Comparison of ENCODE assay signal across 8 cellular contexts in genomic region chr1:246506785-246507639, GRCh38. TPM values are rescaled to one million over a fixed set of nuclear protein-coding genes. Genes with fewer than 3 reads are reported as not detected.
DNase-seq lines count a peak whose midpoint lies in the region; ATAC-seq, FAIRE-seq and TF ChIP-seq lines count a peak whose summit lies in the region.

Gene SMYD3, minus strand, starts transcription at chr1:246507279.

- no peaks in the 10 kb centered on the region for H3K36me3 ChIP-seq in kidney (ENCODE audit: control insufficient read depth in 1 of 2, insufficient read depth in 2 of 2, low read length in 2 of 2)

- H3K36me3 Mint-ChIP-seq in WTC11, result no peaks in the 10 kb centered on the region

- DNase-seq in AG04450 (ENCODE audit: low read depth, low spot score), result no peak
- peak; percentile 91 for DNase-seq in NCI-H2171 treated with DMSO at 0.1 percent for 48 hours (lab: John Stamatoyannopoulos, UW)
- peak; percentile 79 for DNase-seq in WTC11 (ENCODE audit: low spot score)
- peak; percentile 77 for DNase-seq in central memory CD4-positive, alpha-beta T cell
- peak; percentile 89 for DNase-seq in kidney
- peak; percentile 52 to 61 for DNase-seq in stimulated activated CD4-positive, alpha-beta T cell treated with anti-CD3 and anti-CD28 coated beads, Interleukin-15, amount 100 ng/mL, for 48 hours (ENCODE audit: low read depth in 2 of 2)

- H3K4me1 ChIP-seq in kidney (ENCODE audit: control insufficient read depth in 1 of 2, insufficient read depth in 1 of 2, low read depth in 1 of 2, low read length in 2 of 2), result peaks cover 0 to 5% of the 10 kb centered on the region in 2 donors

- no peaks in the 10 kb centered on the region for H3K27me3 ChIP-seq in AG04450 (ENCODE audit: control insufficient read depth, insufficient read depth, low read length)

- peak within 1 kb of the TSS; percentile 86 for H3K4me3 Mint-ChIP-seq in WTC11

- H3K27ac ChIP-seq in AG04450 (ENCODE audit: low read depth, low read length) (no peak within 1 kb of the TSS), kidney (ENCODE audit: low read depth in 2 of 2, low read length in 2 of 2) (no peak within 1 kb of the TSS)

- CTCF ChIA-PET in AG04450 (lab: Charles Lee) (interaction anchor here (0.7 to 2.8 kb wide), 5 partner anchors 9 to 266 kb away, joined by 3 to 10 read pairs (median 4); no protein-coding TSS in a partner anchor), WTC11 (lab: Charles Lee) (interaction anchor here (0.6 to 2.1 kb wide), 6 partner anchors 9 to 1105 kb away, joined by 3 to 5 read pairs (median 3); partner anchors contain the start of gene SCCPDH)

- H3K9me3 ChIP-seq in AG04450 (ENCODE audit: control insufficient read depth, insufficient read depth, low read length), result peaks cover under 1% of the 10 kb centered on the region; the same call in 1 of the 2 replicates
- H3K9me3 ChIP-seq in kidney (ENCODE audit: control insufficient read depth in 1 of 2, low read length in 2 of 2), result no peaks in the 10 kb centered on the region

- ATAC-seq in GM18868 (IDR thresholded peaks at IDR 0.05; ENCODE audit: unreplicated experiment) (peak; percentile 91), HG03103 (IDR thresholded peaks at IDR 0.05; ENCODE audit: low read depth, unreplicated experiment) (peak; percentile 87), WTC11 (peak; percentile 94)

- H3K4me3 ChIP-seq in AG04450 (ENCODE audit: low read depth, low read length) (peak within 1 kb of the TSS; percentile 97), kidney (ENCODE audit: low read length in 2 of 2) (peak within 1 kb of the TSS; percentile 87 to 92)

- POLR2A ChIA-PET in AG04450 (lab: Yijun Ruan, JAX) (interaction anchor here (0.8 kb wide), 1 partner anchor 223 kb away, joined by 3 read pairs; no protein-coding TSS in a partner anchor), WTC11 (lab: Charles Lee) (interaction anchor here (1.0 kb wide), 1 partner anchor 15 kb away, joined by 4 read pairs; no protein-coding TSS in a partner anchor)

- TF ChIP-seq CTCF in AG04450 (IDR thresholded peaks at IDR 0.05; ENCODE audit: low read depth, low read length) (peak; percentile 12; the same call in 1 of the 2 replicates), WTC11 (IDR thresholded peaks at IDR 0.05) (no peak), kidney (IDR thresholded peaks at IDR 0.05; ENCODE audit: borderline replicate concordance, extremely low read depth, insufficient read depth) (peak; percentile 8)

- H3K9ac ChIP-seq in kidney (ENCODE audit: low read length in 2 of 2), result peak within 1 kb of the TSS; percentile 55 to 73

- H3K27ac Mint-ChIP-seq in WTC11, result peak within 1 kb of the TSS; percentile 37; the same call in 1 of the 2 replicates

- H3K27me3 Mint-ChIP-seq in WTC11 (ENCODE audit: low read depth), result peaks cover 4% of the 10 kb centered on the region; the same call in 1 of the 2 replicates

- FAIRE-seq in kidney (lab: Jason Lieb, UNC), result no peak

- no peaks in the 10 kb centered on the region for H3K9me3 Mint-ChIP-seq in WTC11

- peaks cover 10% of the 10 kb centered on the region for H3K4me1 Mint-ChIP-seq in WTC11

- intact Hi-C loops in kidney (cut with DNase I), result no loop called here

TF ChIP-seq in WTC11, 78 proteins besides CTCF, POLR2A, EP300 and RAD21:
- no peak for TF ChIP-seq FOXJ3 (CRISPR knock-in tag; IDR thresholded peaks at IDR 0.05; ENCODE audit: borderline replicate concordance)
- 0 out of 2 replicates have a peak, but pooled peaks have one; percentile 17 for TF ChIP-seq ZNF232 (CRISPR knock-in tag; IDR thresholded peaks at IDR 0.05)
- 0 out of 2 replicates have a peak, but pooled peaks have one; percentile 70 for TF ChIP-seq FOXP4 (CRISPR knock-in tag; IDR thresholded peaks at IDR 0.05)
- 0 out of 2 replicates have a peak, but pooled peaks have one; percentile 12 for TF ChIP-seq USF1 (CRISPR knock-in tag; IDR thresholded peaks at IDR 0.05)
- TF ChIP-seq ESRRA (CRISPR knock-in tag; IDR thresholded peaks at IDR 0.05; ENCODE audit: borderline replicate concordance), result no peak
- peak; percentile 76 for TF ChIP-seq HMGXB4 (CRISPR knock-in tag; IDR thresholded peaks at IDR 0.05)
- peak; percentile 52; the same call in 1 of the 2 replicates for TF ChIP-seq MAX (CRISPR knock-in tag; IDR thresholded peaks at IDR 0.05)
- peak; percentile 34; the same call in 1 of the 2 replicates for TF ChIP-seq ZNF121 (CRISPR knock-in tag; IDR thresholded peaks at IDR 0.05)
- no peak for TF ChIP-seq NFYB (CRISPR knock-in tag; conservative IDR thresholded peaks at IDR 0.05; ENCODE audit: low read depth)
- 0 out of 2 replicates have a peak, but pooled peaks have one; percentile 91 for TF ChIP-seq KAT7 (CRISPR knock-in tag; IDR thresholded peaks at IDR 0.05; ENCODE audit: borderline replicate concordance)
- TF ChIP-seq SMAD3 (CRISPR knock-in tag; IDR thresholded peaks at IDR 0.05; ENCODE audit: borderline replicate concordance), result peak; percentile 69; the same call in 1 of the 2 replicates
- peak; percentile 73 for TF ChIP-seq ETV6 (CRISPR knock-in tag; IDR thresholded peaks at IDR 0.05)
- peak; percentile 74; the same call in 1 of the 2 replicates for TF ChIP-seq FOXP1 (CRISPR knock-in tag; IDR thresholded peaks at IDR 0.05; ENCODE audit: borderline replicate concordance)

RNA-seq across cellular contexts. Expression of gene SMYD3, which starts in this region (rescaled TPM):
- 37.5 and 39.9 TPM in 2 replicates for polyA plus RNA-seq in AG04450 (2011; rRNA removed)
- 37.0 and 40.4 TPM in 2 replicates for polyA minus RNA-seq in AG04450 (2011; rRNA and poly(A)+ RNA removed)
- 21.4 to 31.9 TPM (median 30.9 TPM) in 3 replicates for total RNA-seq in WTC11 (2021)
- 23.9 TPM for total RNA-seq in kidney
- 23.3 TPM for polyA plus RNA-seq in kidney (ENCODE audit: insufficient read depth, low read depth, low replicate concordance)
